In the genomic region with DNA sequence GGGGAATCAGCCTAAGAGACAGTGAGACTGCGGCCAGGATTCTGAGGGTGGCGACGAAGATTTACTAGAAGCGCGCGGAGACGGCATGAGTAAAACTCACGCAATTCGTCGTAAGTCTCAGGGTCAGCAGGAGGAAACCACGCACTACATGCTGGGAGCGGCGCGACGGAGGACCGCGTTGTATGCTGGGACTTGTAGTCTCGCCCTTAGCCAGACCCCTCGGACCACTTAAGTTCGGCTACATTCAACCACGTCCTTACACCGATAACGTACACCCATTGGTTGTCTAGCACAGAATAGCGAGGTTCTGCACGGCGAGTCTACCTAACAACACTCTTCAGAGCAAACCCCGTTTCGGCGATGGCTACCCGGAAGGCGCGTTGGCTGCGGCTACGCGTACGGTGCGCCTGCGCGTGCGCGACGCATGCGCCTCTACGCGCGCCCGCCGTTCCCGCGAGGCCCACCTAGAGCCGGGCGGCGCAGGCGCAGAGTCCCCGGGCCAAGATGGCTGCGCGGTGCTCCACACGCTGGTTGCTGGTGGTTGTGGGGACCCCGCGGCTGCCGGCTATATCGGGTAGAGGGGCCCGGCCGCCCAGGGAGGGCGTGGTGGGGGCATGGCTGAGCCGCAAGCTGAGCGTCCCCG, we compare ENCODE assay signal across 8 cellular contexts. TPM values are rescaled to one million over a fixed set of nuclear protein-coding genes. Genes with fewer than 3 reads are reported as not detected.
DNase-seq lines count a peak whose midpoint lies in the region; ATAC-seq and TF ChIP-seq lines count a peak whose summit lies in the region.

A gene (plus strand): TSS at position 491 of the 643 bp plus-strand sequence. CDS start 14 bp downstream, at position 505.

- peaks cover 30% of the 10 kb centered on the region for H3K4me1 ChIP-seq in suprapubic skin

- TF ChIP-seq EP300 in suprapubic skin (IDR thresholded peaks at IDR 0.05), result no peak

- H3K4me3 ChIP-seq in suprapubic skin, result peak within 1 kb of the TSS; percentile 88

- H3K27ac Mint-ChIP-seq in activated naive CD4-positive, alpha-beta T cell treated with anti-CD3 and anti-CD28 coated beads, Interleukin-2, amount 50 U/mL, for 24 hours, result peak within 1 kb of the TSS; percentile 99

- H3K27me3 ChIP-seq in suprapubic skin, result no peaks in the 10 kb centered on the region

- H3K36me3 ChIP-seq in suprapubic skin, result no peaks in the 10 kb centered on the region

- peak; percentile 12 to 57 for TF ChIP-seq POLR2A in suprapubic skin (IDR thresholded peaks at IDR 0.05)

- peak within 1 kb of the TSS; percentile 98 for H3K4me3 Mint-ChIP-seq in activated naive CD4-positive, alpha-beta T cell treated with anti-CD3 and anti-CD28 coated beads, Interleukin-2, amount 50 U/mL, for 24 hours

- H3K4me1 Mint-ChIP-seq in activated naive CD4-positive, alpha-beta T cell treated with anti-CD3 and anti-CD28 coated beads, Interleukin-2, amount 50 U/mL, for 24 hours, result peaks cover 28% of the 10 kb centered on the region

- ATAC-seq in HG02623 (IDR thresholded peaks at IDR 0.05; ENCODE audit: unreplicated experiment) (peak; percentile 83), SK-N-SH treated with all-trans-retinoic acid at 6 μM for 48 hours (peak; percentile 97)

- 0% methylated on average over 26 of the region's 68 CpGs for WGBS in suprapubic skin

- H3K36me3 Mint-ChIP-seq in activated naive CD4-positive, alpha-beta T cell treated with anti-CD3 and anti-CD28 coated beads, Interleukin-2, amount 50 U/mL, for 24 hours, result peaks cover 15% of the 10 kb centered on the region

- peak; percentile 96 for DNase-seq in GM10266 (ENCODE audit: extremely low spot score)
- DNase-seq in NCI-H1092 treated with DMSO at 0.1 percent for 48 hours (lab: John Stamatoyannopoulos, UW), result peak; percentile 98
- DNase-seq in glomerular visceral epithelial cell (ENCODE audit: extremely low spot score), result peak; percentile 87
- DNase-seq in occipital lobe (lab: John Stamatoyannopoulos, UW), result peak; percentile 90
- DNase-seq in suprapubic skin (ENCODE audit: low spot score in 2 of 2), result peak; percentile 93 to 96

- TF ChIP-seq CTCF in GM10266 (IDR thresholded peaks at IDR 0.05; ENCODE audit: control insufficient read depth, insufficient read depth, low read depth, missing control alignments), result no peak
- TF ChIP-seq CTCF in suprapubic skin (IDR thresholded peaks at IDR 0.05), result no peak

- no peaks in the 10 kb centered on the region for H3K27me3 Mint-ChIP-seq in activated naive CD4-positive, alpha-beta T cell treated with anti-CD3 and anti-CD28 coated beads, Interleukin-2, amount 50 U/mL, for 24 hours

- H3K27ac ChIP-seq in suprapubic skin, result peak within 1 kb of the TSS; percentile 95

- H3K9me3 ChIP-seq in suprapubic skin, result no peaks in the 10 kb centered on the region

- H3K9me3 Mint-ChIP-seq in activated naive CD4-positive, alpha-beta T cell treated with anti-CD3 and anti-CD28 coated beads, Interleukin-2, amount 50 U/mL, for 24 hours, result no peaks in the 10 kb centered on the region

TF ChIP-seq in SK-N-SH treated with all-trans-retinoic acid at 6 μM for 48 hours, 23 proteins besides CTCF, POLR2A, EP300 and RAD21:
- TF ChIP-seq, protein P1, sequence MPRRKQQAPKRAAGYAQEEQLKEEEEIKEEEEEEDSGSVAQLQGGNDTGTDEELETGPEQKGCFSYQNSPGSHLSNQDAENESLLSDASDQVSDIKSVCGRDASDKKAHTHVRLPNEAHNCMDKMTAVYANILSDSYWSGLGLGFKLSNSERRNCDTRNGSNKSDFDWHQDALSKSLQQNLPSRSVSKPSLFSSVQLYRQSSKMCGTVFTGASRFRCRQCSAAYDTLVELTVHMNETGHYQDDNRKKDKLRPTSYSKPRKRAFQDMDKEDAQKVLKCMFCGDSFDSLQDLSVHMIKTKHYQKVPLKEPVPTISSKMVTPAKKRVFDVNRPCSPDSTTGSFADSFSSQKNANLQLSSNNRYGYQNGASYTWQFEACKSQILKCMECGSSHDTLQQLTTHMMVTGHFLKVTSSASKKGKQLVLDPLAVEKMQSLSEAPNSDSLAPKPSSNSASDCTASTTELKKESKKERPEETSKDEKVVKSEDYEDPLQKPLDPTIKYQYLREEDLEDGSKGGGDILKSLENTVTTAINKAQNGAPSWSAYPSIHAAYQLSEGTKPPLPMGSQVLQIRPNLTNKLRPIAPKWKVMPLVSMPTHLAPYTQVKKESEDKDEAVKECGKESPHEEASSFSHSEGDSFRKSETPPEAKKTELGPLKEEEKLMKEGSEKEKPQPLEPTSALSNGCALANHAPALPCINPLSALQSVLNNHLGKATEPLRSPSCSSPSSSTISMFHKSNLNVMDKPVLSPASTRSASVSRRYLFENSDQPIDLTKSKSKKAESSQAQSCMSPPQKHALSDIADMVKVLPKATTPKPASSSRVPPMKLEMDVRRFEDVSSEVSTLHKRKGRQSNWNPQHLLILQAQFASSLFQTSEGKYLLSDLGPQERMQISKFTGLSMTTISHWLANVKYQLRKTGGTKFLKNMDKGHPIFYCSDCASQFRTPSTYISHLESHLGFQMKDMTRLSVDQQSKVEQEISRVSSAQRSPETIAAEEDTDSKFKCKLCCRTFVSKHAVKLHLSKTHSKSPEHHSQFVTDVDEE (CRISPR knock-in tag; IDR thresholded peaks at IDR 0.05), result 0 out of 2 replicates have a peak, but pooled peaks have one; percentile 43
- TF ChIP-seq, protein P2, sequence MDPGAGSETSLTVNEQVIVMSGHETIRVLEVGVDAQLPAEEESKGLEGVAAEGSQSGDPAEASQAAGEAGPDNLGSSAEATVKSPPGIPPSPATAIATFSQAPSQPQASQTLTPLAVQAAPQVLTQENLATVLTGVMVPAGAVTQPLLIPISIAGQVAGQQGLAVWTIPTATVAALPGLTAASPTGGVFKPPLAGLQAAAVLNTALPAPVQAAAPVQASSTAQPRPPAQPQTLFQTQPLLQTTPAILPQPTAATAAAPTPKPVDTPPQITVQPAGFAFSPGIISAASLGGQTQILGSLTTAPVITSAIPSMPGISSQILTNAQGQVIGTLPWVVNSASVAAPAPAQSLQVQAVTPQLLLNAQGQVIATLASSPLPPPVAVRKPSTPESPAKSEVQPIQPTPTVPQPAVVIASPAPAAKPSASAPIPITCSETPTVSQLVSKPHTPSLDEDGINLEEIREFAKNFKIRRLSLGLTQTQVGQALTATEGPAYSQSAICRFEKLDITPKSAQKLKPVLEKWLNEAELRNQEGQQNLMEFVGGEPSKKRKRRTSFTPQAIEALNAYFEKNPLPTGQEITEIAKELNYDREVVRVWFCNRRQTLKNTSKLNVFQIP (CRISPR knock-in tag; IDR thresholded peaks at IDR 0.05; ENCODE audit: borderline replicate concordance, low read depth), result no peak
- no peak for TF ChIP-seq TCF4 (CRISPR knock-in tag; IDR thresholded peaks at IDR 0.05; ENCODE audit: borderline replicate concordance)

RNA-seq across cellular contexts. Expression of the gene that starts here (rescaled TPM):
- total RNA-seq in occipital lobe, result 32.1 TPM
- total RNA-seq in suprapubic skin, result 10 to 100 TPM; 41.1 to 70.9 (median 48.7) TPM

Comparison
In these comparisons a context has a peak if more than half of its experiments do, and no peak if none do; other contexts are left out.
1. Peak in every context shown above with its lines: DNase-seq, ATAC-seq, H3K4me3 ChIP-seq and H3K27ac ChIP-seq.